In genomic region chr12:116588390-116589028, GRCh38 we compare ENCODE assay signal across 29 cellular contexts. TPM values are rescaled to one million over a fixed set of nuclear protein-coding genes. Genes with fewer than 3 reads are reported as not detected.
"Had no signal": no experiment of that assay in that cellular context is flagged by ENCODE, and none has a peak within 500 bp of the region (broad histone marks: within the 10 kb centered on the region; RNA-seq: fewer than 3 reads in every experiment).

No MANE protein-coding gene starts in this region.

- H3K27ac ChIP-seq: stomach, suprapubic skin, testis, thoracic aorta, thyroid gland, tibial artery, tibial nerve, transverse colon, upper lobe of left lung, upper lobe of right lung, uterus, vagina had no signal

- ATAC-seq: stimulated activated effector memory CD8-positive, alpha-beta T cell treated with anti-CD3 and anti-CD28 coated beads, Interleukin-12 subunit alpha, Interleukin-12 subunit beta, amount 100 ng/mL, for 72 hours; stimulated activated memory B cell treated with anti-CD40 and anti-IgM and Interleukin-4, amounts not matched to agents 10 μg/mL and 1 μg/mL and 100 μg/mL, for 72 hours; stimulated activated naive B cell treated with anti-CD40 and anti-IgM and Interleukin-4, amounts not matched to agents 10 μg/mL and 1 μg/mL and 100 μg/mL, for 72 hours; stimulated activated naive CD8-positive, alpha-beta T cell treated with anti-CD3 and anti-CD28 coated beads, Interleukin-15, amount 100 ng/mL, for 72 hours; stimulated activated naive CD8-positive, alpha-beta T cell treated with anti-CD3 and anti-CD28 coated beads, Interleukin-15, Interleukin-2, amounts not matched to agents 100 U/mL and 50 U/mL, for 24 hours; upper lobe of right lung had no signal

- DNase-seq: stimulated activated CD4-positive, alpha-beta T cell treated with anti-CD3 and anti-CD28 coated beads, Interleukin-2, amount 100 ng/mL, for 48 hours; stimulated activated CD4-positive, alpha-beta T cell treated with anti-CD3 and anti-CD28 coated beads, Interleukin-4, amount 100 ng/mL, for 1 hour; stimulated activated CD4-positive, alpha-beta T cell treated with anti-CD3 and anti-CD28 coated beads, Interleukin-4, amount 100 ng/mL, for 24 hours; stimulated activated CD4-positive, alpha-beta T cell treated with anti-CD3 and anti-CD28 coated beads, Interleukin-4, amount 100 ng/mL, for 4 hours; stimulated activated CD8-positive, alpha-beta memory T cell treated with anti-CD3 and anti-CD28 coated beads, Interleukin-4, amount 100 ng/mL, for 48 hours; stimulated activated naive B cell treated with anti-CD40 and anti-IgM and Interleukin-4, amounts not matched to agents 10 μg/mL and 1 μg/mL and 100 μg/mL, for 72 hours; stimulated activated naive CD4-positive, alpha-beta T cell; stimulated activated naive CD4-positive, alpha-beta T cell treated with Interleukin-2 at 50 U/mL for 16 hours; stimulated activated naive CD8-positive, alpha-beta T cell treated with anti-CD3 and anti-CD28 coated beads, Interleukin-15, amount 100 ng/mL, for 72 hours; stimulated activated naive CD8-positive, alpha-beta T cell treated with anti-CD3 and anti-CD28 coated beads, Interleukin-15, Interleukin-2, amounts not matched to agents 100 U/mL and 50 U/mL, for 24 hours; stomach; substantia nigra; testis; thyroid gland; tibial artery; transverse colon; trophoblast cell; upper lobe of left lung; upper lobe of right lung; uterus had no signal

- H3K9me3 ChIP-seq: suprapubic skin, testis, thoracic aorta, thyroid gland, transverse colon, upper lobe of right lung, uterus, vagina had no signal

- FAIRE-seq: urothelium cell line had no signal

- H3K4me3 ChIP-seq: stomach, suprapubic skin, testis, thoracic aorta, thyroid gland, tibial artery, tibial nerve, transverse colon, upper lobe of left lung, upper lobe of right lung, uterus, vagina had no signal

- H3K27me3 ChIP-seq: stomach, suprapubic skin, testis, thyroid gland, tibial artery, tibial nerve, transverse colon, upper lobe of left lung, upper lobe of right lung, uterus, vagina had no signal

- H3K36me3 ChIP-seq: stomach, suprapubic skin, thoracic aorta, thyroid gland, tibial artery, tibial nerve, transverse colon, upper lobe of left lung, upper lobe of right lung, uterus, vagina had no signal

RNA-seq across cellular contexts. Expression of gene MAP1LC3B2, which starts 29.3 kb away (rescaled TPM):
- total RNA-seq: upper lobe of right lung, ureter, urinary bladder, vagina had no signal
